18 cellular contexts compared by ENCODE assay signal in the genomic region with DNA sequence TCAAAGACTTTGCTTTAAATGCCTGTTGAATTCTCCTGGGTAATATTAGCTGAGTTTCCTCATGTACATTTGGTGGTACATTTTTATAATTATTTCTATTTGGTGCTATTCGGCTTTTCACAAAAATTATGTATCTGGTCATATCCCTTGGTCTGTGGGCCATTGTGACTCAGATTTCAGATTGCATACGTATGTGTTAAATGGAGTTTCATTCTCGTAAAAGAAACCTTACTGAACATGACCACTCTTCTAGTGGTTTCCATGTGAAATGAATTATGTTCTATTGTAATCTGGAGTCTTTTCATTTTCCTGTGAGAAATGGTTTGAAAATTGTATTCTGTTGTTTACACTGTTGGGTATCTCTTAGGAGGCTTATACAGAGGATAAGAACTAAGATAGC.
DNase-seq lines count a peak whose midpoint lies in the region; ATAC-seq and TF ChIP-seq lines count a peak whose summit lies in the region.
"Had no signal": no experiment of that assay in that cellular context is flagged by ENCODE, and none has a peak within 500 bp of the region (broad histone marks: within the 10 kb centered on the region; RNA-seq: fewer than 3 reads in every experiment).

No MANE protein-coding gene starts in this region.

- peaks cover 39% of the 10 kb centered on the region for H3K4me1 Mint-ChIP-seq in mesothelial cell of epicardium

- peak; percentile 35 for ATAC-seq in GM18858 (IDR thresholded peaks at IDR 0.05; ENCODE audit: unreplicated experiment)
- peak; percentile 65 for ATAC-seq in HG02610 (IDR thresholded peaks at IDR 0.05; ENCODE audit: unreplicated experiment)
- no peak for ATAC-seq in PC-3
- ATAC-seq: HCT116 had no signal

- H3K79me2 ChIP-seq in PC-3 (ENCODE audit: low read length) = no peaks in the 10 kb centered on the region

- H3K4me3 ChIP-seq in PC-3 (ENCODE audit: low read length) = no peak overlapping the region

- intact Hi-C loops in PC-3 (cut with micrococcal nuclease) = no loop called here

- no peaks in the 10 kb centered on the region for H3K9me3 ChIP-seq in PC-3 (ENCODE audit: low read length)

- BruUV-seq in PC-3 (replicated peaks; lab: Mats Ljungman, UMichigan) = no TSS peak

- no peak for DNase-seq in PC-3
- no peak for DNase-seq in mesothelial cell of epicardium (ENCODE audit: low spot score in 2 of 2, unreplicated experiment in 2 of 2)
- DNase-seq in NCI-H1436 treated with DMSO at 0.1 percent for 48 hours (lab: John Stamatoyannopoulos, UW) = no peak
- no peak for DNase-seq in SW 1271 (lab: John Stamatoyannopoulos, UW)
- DNase-seq in activated CD4-positive, CD25-positive, alpha-beta regulatory T cell (lab: John Stamatoyannopoulos, UW) = no peak
- DNase-seq in SIG-M5 (lab: John Stamatoyannopoulos, UW) = no peak
- DNase-seq: AML-193; Caco-2; CD4-positive, alpha-beta T cell; GOT3; H7; HFFc6 had no signal

- H3K9ac ChIP-seq in PC-3 (ENCODE audit: low read length) = no peak overlapping the region
- H3K9ac ChIP-seq: KMS-11 had no signal

- H2AFZ ChIP-seq in PC-3 (ENCODE audit: low read length) = no peak overlapping the region

- H3K36me3 ChIP-seq in PC-3 (ENCODE audit: low read depth, low read length) = no peaks in the 10 kb centered on the region

- POLR2A ChIA-PET in PC-3 (lab: Charles Lee; ENCODE audit: unreplicated experiment) = no interaction called here

- peak overlapping the region; percentile 51 for H3K27ac Mint-ChIP-seq in mesothelial cell of epicardium
- H3K27ac Mint-ChIP-seq: CD4-positive, alpha-beta T cell; HFFc6 had no signal

- no peak overlapping the region for H3K4me3 Mint-ChIP-seq in mesothelial cell of epicardium
- H3K4me3 Mint-ChIP-seq: CD4-positive, alpha-beta T cell; HFFc6 had no signal

- TF ChIP-seq CTCF in PC-3 (conservative IDR thresholded peaks at IDR 0.05; ENCODE audit: low read depth, low read length) = no peak
- no peak for TF ChIP-seq CTCF in mesothelial cell of epicardium (IDR thresholded peaks at IDR 0.05; ENCODE audit: unreplicated experiment)

- no peaks in the 10 kb centered on the region for H3K9me2 ChIP-seq in PC-3 (replicated peaks; ENCODE audit: low read length)

- no peaks in the 10 kb centered on the region for H3K36me3 Mint-ChIP-seq in mesothelial cell of epicardium

- no peaks in the 10 kb centered on the region for H3F3A ChIP-seq in PC-3 (ENCODE audit: low read length, unreplicated experiment)

- H3K27me3 Mint-ChIP-seq in mesothelial cell of epicardium (ENCODE audit: low read depth) = no peaks in the 10 kb centered on the region
- H3K27me3 Mint-ChIP-seq: CD4-positive, alpha-beta T cell had no signal

- H3K4me2 ChIP-seq in PC-3 (ENCODE audit: low read length) = no peak overlapping the region
- H3K4me2 ChIP-seq: KMS-11 had no signal

- peaks cover 3% of the 10 kb centered on the region for H3K9me3 Mint-ChIP-seq in mesothelial cell of epicardium
- H3K9me3 Mint-ChIP-seq: CD4-positive, alpha-beta T cell had no signal

- 0 out of 2 replicates have a peak, but pooled peaks cover 7% of the 10 kb centered on the region for H3K4me1 ChIP-seq in PC-3 (ENCODE audit: insufficient read depth, low read length)
- H3K4me1 ChIP-seq: Caco-2 had no signal

- CTCF ChIA-PET in PC-3 (lab: Charles Lee) = no interaction called here

- H3K27ac ChIP-seq in PC-3 (ENCODE audit: low read length) = peak overlapping the region; percentile 19
- H3K27ac ChIP-seq: C4-2B, HL-60, KMS-11 had no signal

- H3K27me3 ChIP-seq in PC-3 (ENCODE audit: low read length) = no peaks in the 10 kb centered on the region

- H4K20me1 ChIP-seq in PC-3 (ENCODE audit: low read length) = no peaks in the 10 kb centered on the region
